In the genomic region with DNA sequence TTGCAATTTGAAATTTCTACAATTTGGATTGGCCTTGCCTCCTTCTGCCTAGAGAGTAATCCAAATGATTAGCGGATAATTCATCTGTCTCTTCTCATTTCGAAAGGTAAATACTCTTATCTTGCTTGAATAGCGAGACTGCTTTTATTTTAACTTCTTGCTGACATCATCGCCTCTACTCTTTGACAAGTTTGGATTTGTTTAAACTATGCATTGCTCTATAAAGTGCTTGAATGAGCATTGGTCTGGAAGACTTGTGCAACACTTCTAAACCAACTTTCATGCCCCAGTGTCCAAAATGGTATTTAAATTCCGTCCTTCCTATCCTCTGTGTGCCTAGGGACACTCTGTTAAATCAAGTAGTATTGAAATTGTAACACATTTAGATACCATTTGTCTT, we compare ENCODE assay signal across 20 cellular contexts.
DNase-seq lines count a peak whose midpoint lies in the region; ATAC-seq, FAIRE-seq and TF ChIP-seq lines count a peak whose summit lies in the region.
"Had no signal": no experiment of that assay in that cellular context is flagged by ENCODE, and none has a peak within 500 bp of the region (broad histone marks: within the 10 kb centered on the region; RNA-seq: fewer than 3 reads in every experiment).

No MANE protein-coding gene starts in this region.

- CTCF ChIA-PET in MCF 10A (lab: Yijun Ruan, JAX), result no interaction called here

- no peak for TF ChIP-seq CTCF in MCF 10A (IDR thresholded peaks at IDR 0.05; ENCODE audit: unreplicated experiment)
- no peak for TF ChIP-seq CTCF in breast epithelium (IDR thresholded peaks at IDR 0.05)
- no peak for TF ChIP-seq CTCF in bronchial epithelial cell (IDR thresholded peaks at IDR 0.05; ENCODE audit: insufficient read depth, low read length, severe bottlenecking)
- TF ChIP-seq CTCF in foreskin keratinocyte (conservative IDR thresholded peaks at IDR 0.05), result no peak

- no TSS peak for BruUV-seq in MCF 10A (replicated peaks; lab: Mats Ljungman, UMichigan)

- no peaks in the 10 kb centered on the region for H3K27me3 ChIP-seq in breast epithelium
- H3K27me3 ChIP-seq in bronchial epithelial cell (ENCODE audit: control insufficient read depth, insufficient read depth, low read length), result no peaks in the 10 kb centered on the region
- no peaks in the 10 kb centered on the region for H3K27me3 ChIP-seq in foreskin keratinocyte
- H3K27me3 ChIP-seq in right cardiac atrium (ENCODE audit: control insufficient read depth, insufficient read depth), result no peaks in the 10 kb centered on the region

- POLR2A ChIA-PET in MCF 10A (lab: Yijun Ruan, JAX), result interaction anchor here (0.5 kb wide), 1 partner anchor 322 kb away, joined by 3 read pairs; no protein-coding TSS in a partner anchor

- no peak overlapping the region for H3K27ac Mint-ChIP-seq in MCF 10A (ENCODE audit: low read depth, unreplicated experiment)
- H3K27ac Mint-ChIP-seq in stimulated activated naive B cell treated with anti-CD40 and anti-IgM and Interleukin-4, amounts not matched to agents 10 μg/mL and 1 μg/mL and 100 μg/mL, for 72 hours, result no peak overlapping the region
- H3K27ac Mint-ChIP-seq: CD14-positive monocyte; CD4-positive, alpha-beta memory T cell; GM23338; HFFc6 had no signal

- FAIRE-seq in bronchial epithelial cell (lab: Jason Lieb, UNC), result no peak
- FAIRE-seq: A549, H54 had no signal

- no peak for TF ChIP-seq POLR2A in breast epithelium (IDR thresholded peaks at IDR 0.05)

- H3K9me3 ChIP-seq in breast epithelium, result no peaks in the 10 kb centered on the region
- no peaks in the 10 kb centered on the region for H3K9me3 ChIP-seq in right cardiac atrium (ENCODE audit: control insufficient read depth, low read length)
- H3K9me3 ChIP-seq: A549 had no signal

- WGBS in right cardiac atrium, result 66% methylated on average over 5 of the region's 5 CpGs

- peaks cover 4% of the 10 kb centered on the region for H3K4me1 Mint-ChIP-seq in MCF 10A (ENCODE audit: insufficient read depth, unreplicated experiment)
- H3K4me1 Mint-ChIP-seq in stimulated activated naive B cell treated with anti-CD40 and anti-IgM and Interleukin-4, amounts not matched to agents 10 μg/mL and 1 μg/mL and 100 μg/mL, for 72 hours, result no peaks in the 10 kb centered on the region
- H3K4me1 Mint-ChIP-seq: CD14-positive monocyte; CD4-positive, alpha-beta memory T cell; GM23338 had no signal

- DNase-seq in MCF 10A (ENCODE audit: unreplicated experiment) (peak; percentile 23), breast epithelium (ENCODE audit: low spot score in 2 of 2) (no peak), bronchial epithelial cell (ENCODE audit: low read depth) (peak; percentile 93), foreskin keratinocyte (peak; percentile 63 to 83), right cardiac atrium (no peak)
- no peak for DNase-seq in stimulated activated naive B cell treated with anti-CD40 and anti-IgM and Interleukin-4, amounts not matched to agents 10 μg/mL and 1 μg/mL and 100 μg/mL, for 72 hours
- DNase-seq: AML-193; CD4-positive, alpha-beta memory T cell; DMS153; DMS79; GDM1; HCEC 1CT; HFFc6 had no signal

- ATAC-seq in foreskin keratinocyte (peak; percentile 68), right cardiac atrium (no peak), HG03108 (IDR thresholded peaks at IDR 0.05; ENCODE audit: unreplicated experiment) (no peak), HG02571 (IDR thresholded peaks at IDR 0.05; ENCODE audit: unreplicated experiment) (no peak)
- ATAC-seq in stimulated activated naive B cell treated with anti-CD40 and anti-IgM and Interleukin-4, amounts not matched to agents 10 μg/mL and 1 μg/mL and 100 μg/mL, for 72 hours (replicated peaks), result no peak
- ATAC-seq: A549, GM23338 had no signal

- H3K36me3 ChIP-seq in breast epithelium (no peaks in the 10 kb centered on the region), bronchial epithelial cell (ENCODE audit: control insufficient read depth, insufficient read depth, low read length) (no peaks in the 10 kb centered on the region)

- H3K36me3 Mint-ChIP-seq in MCF 10A (ENCODE audit: insufficient read depth, unreplicated experiment), result no peaks in the 10 kb centered on the region
- no peaks in the 10 kb centered on the region for H3K36me3 Mint-ChIP-seq in stimulated activated naive B cell treated with anti-CD40 and anti-IgM and Interleukin-4, amounts not matched to agents 10 μg/mL and 1 μg/mL and 100 μg/mL, for 72 hours
- H3K36me3 Mint-ChIP-seq: CD14-positive monocyte; CD4-positive, alpha-beta memory T cell had no signal

- intact Hi-C loops in MCF 10A (cut with micrococcal nuclease) (no loop called here), breast epithelium (cut with DNase I; ENCODE audit: low total_unique reads) (no loop called here), right cardiac atrium (cut with DNase I) (no loop called here)

- H3K27ac ChIP-seq in breast epithelium (no peak overlapping the region), foreskin keratinocyte (no peak overlapping the region), right cardiac atrium (ENCODE audit: low read length) (no peak overlapping the region)
- H3K27ac ChIP-seq: 22Rv1, A549 had no signal

- H3K4me1 ChIP-seq in breast epithelium (no peaks in the 10 kb centered on the region), foreskin keratinocyte (peaks cover 26% of the 10 kb centered on the region), right cardiac atrium (ENCODE audit: control insufficient read depth, insufficient read depth, low read length) (no peaks in the 10 kb centered on the region)
- H3K4me1 ChIP-seq: A549 had no signal

- H3K9me3 Mint-ChIP-seq in MCF 10A (ENCODE audit: unreplicated experiment), result no peaks in the 10 kb centered on the region
- H3K9me3 Mint-ChIP-seq in stimulated activated naive B cell treated with anti-CD40 and anti-IgM and Interleukin-4, amounts not matched to agents 10 μg/mL and 1 μg/mL and 100 μg/mL, for 72 hours, result no peaks in the 10 kb centered on the region
- H3K9me3 Mint-ChIP-seq: GM23338 had no signal

- H3K4me3 ChIP-seq in breast epithelium (no peak overlapping the region), bronchial epithelial cell (ENCODE audit: low read depth, low read length) (no peak overlapping the region), right cardiac atrium (ENCODE audit: low read length) (no peak overlapping the region)
- H3K4me3 ChIP-seq: A549, GM23338 had no signal

- H3K27me3 Mint-ChIP-seq in MCF 10A (ENCODE audit: insufficient read depth, unreplicated experiment), result no peaks in the 10 kb centered on the region
- H3K27me3 Mint-ChIP-seq in stimulated activated naive B cell treated with anti-CD40 and anti-IgM and Interleukin-4, amounts not matched to agents 10 μg/mL and 1 μg/mL and 100 μg/mL, for 72 hours, result peaks cover 0 to 4% of the 10 kb centered on the region in 2 donors
- H3K27me3 Mint-ChIP-seq: CD4-positive, alpha-beta memory T cell had no signal

- no peak overlapping the region for H3K4me3 Mint-ChIP-seq in MCF 10A (ENCODE audit: unreplicated experiment)
- H3K4me3 Mint-ChIP-seq in stimulated activated naive B cell treated with anti-CD40 and anti-IgM and Interleukin-4, amounts not matched to agents 10 μg/mL and 1 μg/mL and 100 μg/mL, for 72 hours, result no peak overlapping the region
- H3K4me3 Mint-ChIP-seq: CD14-positive monocyte; CD4-positive, alpha-beta memory T cell; GM23338; HFFc6 had no signal

Comparison
In these comparisons a context has a peak if more than half of its experiments do, and no peak if none do; other contexts are left out.
1. DNase-seq: peak in MCF 10A (single experiment), bronchial epithelial cell (single experiment) and foreskin keratinocyte (2 of 2); none in breast epithelium (0 of 2), right cardiac atrium (0 of 3) and stimulated activated naive B cell treated with anti-CD40 and anti-IgM and Interleukin-4, amounts not matched to agents 10 μg/mL and 1 μg/mL and 100 μg/mL, for 72 hours (single experiment).